In genomic region chr13:74104661-74105275, GRCh38 we compare ENCODE assay signal across 1 cellular context.
TF ChIP-seq lines count a peak whose summit lies in the region.

No MANE protein-coding gene starts in this region.

TF ChIP-seq in A549, 52 proteins besides CTCF, POLR2A, EP300 and RAD21 (continued from another document):
- TF ChIP-seq MAZ (IDR thresholded peaks at IDR 0.05; ENCODE audit: borderline replicate concordance, low read depth, low read length) = no peak
